In the genomic region with DNA sequence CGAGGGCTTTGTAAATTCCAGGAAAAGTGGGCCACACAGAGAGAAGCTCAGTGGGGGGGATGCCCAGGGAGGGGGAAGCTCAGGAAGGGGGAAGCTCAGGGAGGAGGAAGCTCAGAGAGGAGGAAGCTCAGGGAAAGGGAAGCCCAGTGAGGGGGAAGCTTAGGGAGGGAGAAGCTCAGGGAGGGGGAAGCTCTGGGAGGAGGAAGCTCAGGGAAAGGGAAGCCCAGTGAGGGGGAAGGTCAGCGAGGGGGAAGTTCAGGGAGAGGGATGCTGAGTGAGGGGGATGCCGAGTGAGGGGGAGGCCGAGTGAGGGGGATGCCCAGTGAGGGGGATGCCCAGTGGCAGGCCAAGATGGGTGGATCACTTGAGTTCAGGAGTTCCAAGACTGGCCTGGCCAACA, we compare ENCODE assay signal across 1 cellular context.
TF ChIP-seq lines count a peak whose summit lies in the region.

No MANE protein-coding gene starts in this region.

TF ChIP-seq in HEK293T, 16 proteins besides CTCF, POLR2A, EP300 and RAD21:
- TF ChIP-seq TARDBP (IDR thresholded peaks at IDR 0.05) (no peak), BHLHE40 (IDR thresholded peaks at IDR 0.05; ENCODE audit: borderline replicate concordance) (no peak), CTBP1 (IDR thresholded peaks at IDR 0.05; ENCODE audit: borderline replicate concordance) (no peak), L3MBTL2 (conservative IDR thresholded peaks at IDR 0.05) (no peak), ZNF384 (IDR thresholded peaks at IDR 0.05) (no peak)
TF ChIP-seq in HEK293T: peak in this region for 0.
